ENCODE assay signal across 8 cellular contexts in genomic region chr3:136193273-136194043, GRCh38. TPM values are rescaled to one million over a fixed set of nuclear protein-coding genes. Genes with fewer than 3 reads are reported as not detected.
DNase-seq lines count a peak whose midpoint lies in the region; ATAC-seq, FAIRE-seq and TF ChIP-seq lines count a peak whose summit lies in the region.

No MANE protein-coding gene starts in this region.

- H3K4me3 Mint-ChIP-seq in astrocyte (ENCODE audit: unreplicated experiment) (peak overlapping the region; percentile 100), type B pancreatic cell (peak overlapping the region; percentile 95)

- 1% methylated on average over 6 of the region's 6 CpGs for WGBS in right lobe of liver (ENCODE audit: insufficient coverage, low coverage, low lambda C conversion rate, missing lambda C conversion rate)

- H3K4me1 Mint-ChIP-seq in astrocyte (ENCODE audit: low read depth, unreplicated experiment) (peaks cover 19% of the 10 kb centered on the region), type B pancreatic cell (ENCODE audit: unreplicated experiment) (peaks cover 38% of the 10 kb centered on the region)

- H3K27ac ChIP-seq in astrocyte (ENCODE audit: low read depth, low read length) (peak overlapping the region; percentile 98), right lobe of liver (peak overlapping the region; percentile 99 to 100 (median 99))

- peak overlapping the region; percentile 78 for H3K4me3 ChIP-seq in Jurkat, Clone E6-1 (ENCODE audit: low read length)
- H3K4me3 ChIP-seq in astrocyte (ENCODE audit: insufficient read depth, low read depth, low read length) (peak overlapping the region; percentile 90), right lobe of liver (peak overlapping the region; percentile 81 to 96 (median 82))

- FAIRE-seq in astrocyte (lab: Jason Lieb, UNC): no peak

- H3K9me3 Mint-ChIP-seq in astrocyte (ENCODE audit: unreplicated experiment) (no peaks in the 10 kb centered on the region), type B pancreatic cell (peaks cover 5% of the 10 kb centered on the region)

- H3K27me3 ChIP-seq in astrocyte (ENCODE audit: insufficient read depth, low read length) (no peaks in the 10 kb centered on the region), right lobe of liver (no peaks in the 10 kb centered on the region)

- TF ChIP-seq CTCF in astrocyte (IDR thresholded peaks at IDR 0.05; ENCODE audit: insufficient read depth, low read depth, low read length): no peak
- no peak for TF ChIP-seq CTCF in right lobe of liver (IDR thresholded peaks at IDR 0.05)
- TF ChIP-seq CTCF in type B pancreatic cell (conservative IDR thresholded peaks at IDR 0.05): no peak

- no peaks in the 10 kb centered on the region for H3K9me3 ChIP-seq in astrocyte (ENCODE audit: insufficient read depth, low read depth, low read length)
- no peaks in the 10 kb centered on the region for H3K9me3 ChIP-seq in right lobe of liver

- H3K4me1 ChIP-seq in astrocyte (ENCODE audit: insufficient read depth, low read length) (peaks cover 10% of the 10 kb centered on the region), right lobe of liver (peaks cover 0 to 35% (median 16%) of the 10 kb centered on the region in 4 donors)

- ATAC-seq in right lobe of liver (no peak), HG02852 (IDR thresholded peaks at IDR 0.05; ENCODE audit: unreplicated experiment) (no peak)

- H3K36me3 Mint-ChIP-seq in astrocyte (ENCODE audit: low read depth, unreplicated experiment) (peaks cover 8% of the 10 kb centered on the region), type B pancreatic cell (peaks cover 11% of the 10 kb centered on the region)

- intact Hi-C loops in right lobe of liver (cut with DNase I): loop anchor here in 1 of 2 donors (10.0 kb wide), 1 partner anchor 51 kb away; no protein-coding TSS in a partner anchor

- H3K27ac Mint-ChIP-seq in astrocyte (ENCODE audit: unreplicated experiment): peak overlapping the region; percentile 97
- peak overlapping the region; percentile 92 for H3K27ac Mint-ChIP-seq in type B pancreatic cell

- peak; percentile 29 for DNase-seq in Caki2 (ENCODE audit: low read depth)
- DNase-seq in Jurkat, Clone E6-1 (ENCODE audit: low read depth, low spot score): no peak
- DNase-seq in astrocyte (ENCODE audit: low read depth): no peak
- DNase-seq in right lobe of liver: no peak
- DNase-seq in type B pancreatic cell (ENCODE audit: extremely low spot score, unreplicated experiment): no peak
- no peak for DNase-seq in cerebellum (ENCODE audit: low spot score)
- DNase-seq in stimulated activated naive CD4-positive, alpha-beta T cell treated with Interleukin-2 at 50 U/mL for 16 hours (lab: John Stamatoyannopoulos, UW): no peak

- peak overlapping the region; percentile 90 for H3K4me2 ChIP-seq in astrocyte (ENCODE audit: low read length)

- peak overlapping the region; percentile 91 for H3K9ac ChIP-seq in astrocyte (ENCODE audit: low read length)

- no peak for TF ChIP-seq POLR2A in right lobe of liver (IDR thresholded peaks at IDR 0.05)

- no peak overlapping the region for H2AFZ ChIP-seq in astrocyte (ENCODE audit: low read depth, low read length)

- H3K79me2 ChIP-seq in astrocyte (ENCODE audit: insufficient read depth, low read length): peaks cover 77% of the 10 kb centered on the region

- peaks cover 67% of the 10 kb centered on the region for H4K20me1 ChIP-seq in astrocyte (ENCODE audit: insufficient read depth, low read length)

- H3K27me3 Mint-ChIP-seq in astrocyte (ENCODE audit: low read depth, unreplicated experiment) (no peaks in the 10 kb centered on the region), type B pancreatic cell (peaks cover 5% of the 10 kb centered on the region)

- in situ Hi-C loops in Caki2 (cut with HindIII; ENCODE audit: low pct_unique_long_range_greater_than_20kb, low sequenced_read_pairs): no loop called here

- H3K36me3 ChIP-seq in astrocyte (ENCODE audit: insufficient read depth, low read length) (no peaks in the 10 kb centered on the region), right lobe of liver (no peaks in the 10 kb centered on the region)

RNA-seq across cellular contexts. Expression of gene MSL2, which starts 2.7 kb away (rescaled TPM):
- total RNA-seq in Caki2 (2014; rRNA removed; shearing (Covaris generic); ENCODE audit: low replicate concordance): 6.4 and 8.8 TPM in 2 replicates
- polyA plus RNA-seq in Jurkat, Clone E6-1 (2012; ENCODE audit: insufficient read depth, insufficient read length): 36.5 TPM
- total RNA-seq in astrocyte (20.1 TPM in 2 replicates), right lobe of liver (10 to 100 TPM in 5 of 6 experiments, 1 to 10 TPM in 1; 9.1 to 18.4 (median 13.1) TPM), type B pancreatic cell (ENCODE audit: low replicate concordance) (33.7 and 38.4 TPM in 2 replicates), cerebellum (36.3 TPM)

RNA-seq across cellular contexts. Expression of gene PCCB, which starts 56.7 kb away (rescaled TPM):
- total RNA-seq in Caki2 (2014; rRNA removed; shearing (Covaris generic); ENCODE audit: low replicate concordance): 64.8 and 65.5 TPM in 2 replicates
- polyA plus RNA-seq in Jurkat, Clone E6-1 (2012; ENCODE audit: insufficient read depth, insufficient read length): 202 TPM
- total RNA-seq in astrocyte (41.3 and 41.6 TPM in 2 replicates), right lobe of liver (100 to 1,000 TPM in 2 of 6 experiments, 10 to 100 TPM in 4; 85.4 to 146 (median 94.4) TPM), type B pancreatic cell (ENCODE audit: low replicate concordance) (27.2 and 41.0 TPM in 2 replicates), cerebellum (31.8 TPM)
